1 cellular context compared by ENCODE assay signal in the genomic region with DNA sequence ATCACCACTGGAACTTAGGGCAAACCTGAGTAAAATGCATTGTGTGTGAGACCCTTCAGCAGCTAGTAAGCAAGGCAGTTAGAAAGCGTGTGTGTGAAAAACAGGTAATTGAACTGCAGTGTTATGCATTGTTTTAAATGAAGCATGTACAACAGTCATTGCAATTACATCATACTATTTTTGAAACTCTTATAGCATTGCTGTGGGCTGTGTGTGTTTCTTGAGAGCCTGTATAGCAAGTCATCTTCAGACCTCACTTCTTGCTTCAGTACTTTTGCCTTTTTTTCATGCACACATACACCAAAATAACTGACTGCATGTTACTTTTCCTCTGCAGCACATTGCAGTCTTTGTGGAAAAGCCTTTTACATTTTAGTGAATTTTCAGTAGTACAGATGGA.
TF ChIP-seq lines count a peak whose summit lies in the region.

No MANE protein-coding gene starts in this region.

TF ChIP-seq in K562, 482 proteins besides CTCF, POLR2A, EP300 and RAD21:
- TF ChIP-seq CEBPG (CRISPR knock-in tag; IDR thresholded peaks at IDR 0.05), result no peak
- 0 out of 4 replicates have a peak, but pooled peaks of 1 of the 2 experiments have one; percentile 11 for TF ChIP-seq CEBPG (tag; conservative IDR thresholded peaks at IDR 0.05 in 1 of 2, IDR thresholded peaks at IDR 0.05 in 1 of 2)
- no peak for TF ChIP-seq CHD4 (IDR thresholded peaks at IDR 0.05; ENCODE audit: insufficient read depth, insufficient replicate concordance, low read depth, low read length, poor library complexity, severe bottlenecking)
- TF ChIP-seq RBM22 (IDR thresholded peaks at IDR 0.05; ENCODE audit: low read depth, low read length, poor library complexity, severe bottlenecking), result peak; percentile 27
- TF ChIP-seq, protein P1, sequence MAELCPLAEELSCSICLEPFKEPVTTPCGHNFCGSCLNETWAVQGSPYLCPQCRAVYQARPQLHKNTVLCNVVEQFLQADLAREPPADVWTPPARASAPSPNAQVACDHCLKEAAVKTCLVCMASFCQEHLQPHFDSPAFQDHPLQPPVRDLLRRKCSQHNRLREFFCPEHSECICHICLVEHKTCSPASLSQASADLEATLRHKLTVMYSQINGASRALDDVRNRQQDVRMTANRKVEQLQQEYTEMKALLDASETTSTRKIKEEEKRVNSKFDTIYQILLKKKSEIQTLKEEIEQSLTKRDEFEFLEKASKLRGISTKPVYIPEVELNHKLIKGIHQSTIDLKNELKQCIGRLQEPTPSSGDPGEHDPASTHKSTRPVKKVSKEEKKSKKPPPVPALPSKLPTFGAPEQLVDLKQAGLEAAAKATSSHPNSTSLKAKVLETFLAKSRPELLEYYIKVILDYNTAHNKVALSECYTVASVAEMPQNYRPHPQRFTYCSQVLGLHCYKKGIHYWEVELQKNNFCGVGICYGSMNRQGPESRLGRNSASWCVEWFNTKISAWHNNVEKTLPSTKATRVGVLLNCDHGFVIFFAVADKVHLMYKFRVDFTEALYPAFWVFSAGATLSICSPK (IDR thresholded peaks at IDR 0.05; ENCODE audit: borderline replicate concordance), result no peak
- TF ChIP-seq, protein P2, sequence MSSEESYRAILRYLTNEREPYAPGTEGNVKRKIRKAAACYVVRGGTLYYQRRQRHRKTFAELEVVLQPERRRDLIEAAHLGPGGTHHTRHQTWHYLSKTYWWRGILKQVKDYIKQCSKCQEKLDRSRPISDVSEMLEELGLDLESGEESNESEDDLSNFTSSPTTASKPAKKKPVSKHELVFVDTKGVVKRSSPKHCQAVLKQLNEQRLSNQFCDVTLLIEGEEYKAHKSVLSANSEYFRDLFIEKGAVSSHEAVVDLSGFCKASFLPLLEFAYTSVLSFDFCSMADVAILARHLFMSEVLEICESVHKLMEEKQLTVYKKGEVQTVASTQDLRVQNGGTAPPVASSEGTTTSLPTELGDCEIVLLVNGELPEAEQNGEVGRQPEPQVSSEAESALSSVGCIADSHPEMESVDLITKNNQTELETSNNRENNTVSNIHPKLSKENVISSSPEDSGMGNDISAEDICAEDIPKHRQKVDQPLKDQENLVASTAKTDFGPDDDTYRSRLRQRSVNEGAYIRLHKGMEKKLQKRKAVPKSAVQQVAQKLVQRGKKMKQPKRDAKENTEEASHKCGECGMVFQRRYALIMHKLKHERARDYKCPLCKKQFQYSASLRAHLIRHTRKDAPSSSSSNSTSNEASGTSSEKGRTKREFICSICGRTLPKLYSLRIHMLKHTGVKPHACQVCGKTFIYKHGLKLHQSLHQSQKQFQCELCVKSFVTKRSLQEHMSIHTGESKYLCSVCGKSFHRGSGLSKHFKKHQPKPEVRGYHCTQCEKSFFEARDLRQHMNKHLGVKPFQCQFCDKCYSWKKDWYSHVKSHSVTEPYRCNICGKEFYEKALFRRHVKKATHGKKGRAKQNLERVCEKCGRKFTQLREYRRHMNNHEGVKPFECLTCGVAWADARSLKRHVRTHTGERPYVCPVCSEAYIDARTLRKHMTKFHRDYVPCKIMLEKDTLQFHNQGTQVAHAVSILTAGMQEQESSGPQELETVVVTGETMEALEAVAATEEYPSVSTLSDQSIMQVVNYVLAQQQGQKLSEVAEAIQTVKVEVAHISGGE (CRISPR knock-in tag; IDR thresholded peaks at IDR 0.05), result 0 out of 6 replicates have a peak, but pooled peaks of 1 of the 3 experiments have one; percentile 11
- no peak for TF ChIP-seq TAF7 (tag; IDR thresholded peaks at IDR 0.05)
- TF ChIP-seq, protein P3, sequence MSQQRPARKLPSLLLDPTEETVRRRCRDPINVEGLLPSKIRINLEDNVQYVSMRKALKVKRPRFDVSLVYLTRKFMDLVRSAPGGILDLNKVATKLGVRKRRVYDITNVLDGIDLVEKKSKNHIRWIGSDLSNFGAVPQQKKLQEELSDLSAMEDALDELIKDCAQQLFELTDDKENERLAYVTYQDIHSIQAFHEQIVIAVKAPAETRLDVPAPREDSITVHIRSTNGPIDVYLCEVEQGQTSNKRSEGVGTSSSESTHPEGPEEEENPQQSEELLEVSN (IDR thresholded peaks at IDR 0.05; ENCODE audit: borderline replicate concordance in 1 of 2, extremely low read depth in 1 of 2, insufficient read depth in 1 of 2, insufficient read length in 1 of 2, low read depth in 1 of 2, low read length in 1 of 2, poor library complexity in 1 of 2, severe bottlenecking in 1 of 2), result no peak
- no peak for TF ChIP-seq TCF3 (CRISPR knock-in tag; IDR thresholded peaks at IDR 0.05)
- TF ChIP-seq, protein P4, sequence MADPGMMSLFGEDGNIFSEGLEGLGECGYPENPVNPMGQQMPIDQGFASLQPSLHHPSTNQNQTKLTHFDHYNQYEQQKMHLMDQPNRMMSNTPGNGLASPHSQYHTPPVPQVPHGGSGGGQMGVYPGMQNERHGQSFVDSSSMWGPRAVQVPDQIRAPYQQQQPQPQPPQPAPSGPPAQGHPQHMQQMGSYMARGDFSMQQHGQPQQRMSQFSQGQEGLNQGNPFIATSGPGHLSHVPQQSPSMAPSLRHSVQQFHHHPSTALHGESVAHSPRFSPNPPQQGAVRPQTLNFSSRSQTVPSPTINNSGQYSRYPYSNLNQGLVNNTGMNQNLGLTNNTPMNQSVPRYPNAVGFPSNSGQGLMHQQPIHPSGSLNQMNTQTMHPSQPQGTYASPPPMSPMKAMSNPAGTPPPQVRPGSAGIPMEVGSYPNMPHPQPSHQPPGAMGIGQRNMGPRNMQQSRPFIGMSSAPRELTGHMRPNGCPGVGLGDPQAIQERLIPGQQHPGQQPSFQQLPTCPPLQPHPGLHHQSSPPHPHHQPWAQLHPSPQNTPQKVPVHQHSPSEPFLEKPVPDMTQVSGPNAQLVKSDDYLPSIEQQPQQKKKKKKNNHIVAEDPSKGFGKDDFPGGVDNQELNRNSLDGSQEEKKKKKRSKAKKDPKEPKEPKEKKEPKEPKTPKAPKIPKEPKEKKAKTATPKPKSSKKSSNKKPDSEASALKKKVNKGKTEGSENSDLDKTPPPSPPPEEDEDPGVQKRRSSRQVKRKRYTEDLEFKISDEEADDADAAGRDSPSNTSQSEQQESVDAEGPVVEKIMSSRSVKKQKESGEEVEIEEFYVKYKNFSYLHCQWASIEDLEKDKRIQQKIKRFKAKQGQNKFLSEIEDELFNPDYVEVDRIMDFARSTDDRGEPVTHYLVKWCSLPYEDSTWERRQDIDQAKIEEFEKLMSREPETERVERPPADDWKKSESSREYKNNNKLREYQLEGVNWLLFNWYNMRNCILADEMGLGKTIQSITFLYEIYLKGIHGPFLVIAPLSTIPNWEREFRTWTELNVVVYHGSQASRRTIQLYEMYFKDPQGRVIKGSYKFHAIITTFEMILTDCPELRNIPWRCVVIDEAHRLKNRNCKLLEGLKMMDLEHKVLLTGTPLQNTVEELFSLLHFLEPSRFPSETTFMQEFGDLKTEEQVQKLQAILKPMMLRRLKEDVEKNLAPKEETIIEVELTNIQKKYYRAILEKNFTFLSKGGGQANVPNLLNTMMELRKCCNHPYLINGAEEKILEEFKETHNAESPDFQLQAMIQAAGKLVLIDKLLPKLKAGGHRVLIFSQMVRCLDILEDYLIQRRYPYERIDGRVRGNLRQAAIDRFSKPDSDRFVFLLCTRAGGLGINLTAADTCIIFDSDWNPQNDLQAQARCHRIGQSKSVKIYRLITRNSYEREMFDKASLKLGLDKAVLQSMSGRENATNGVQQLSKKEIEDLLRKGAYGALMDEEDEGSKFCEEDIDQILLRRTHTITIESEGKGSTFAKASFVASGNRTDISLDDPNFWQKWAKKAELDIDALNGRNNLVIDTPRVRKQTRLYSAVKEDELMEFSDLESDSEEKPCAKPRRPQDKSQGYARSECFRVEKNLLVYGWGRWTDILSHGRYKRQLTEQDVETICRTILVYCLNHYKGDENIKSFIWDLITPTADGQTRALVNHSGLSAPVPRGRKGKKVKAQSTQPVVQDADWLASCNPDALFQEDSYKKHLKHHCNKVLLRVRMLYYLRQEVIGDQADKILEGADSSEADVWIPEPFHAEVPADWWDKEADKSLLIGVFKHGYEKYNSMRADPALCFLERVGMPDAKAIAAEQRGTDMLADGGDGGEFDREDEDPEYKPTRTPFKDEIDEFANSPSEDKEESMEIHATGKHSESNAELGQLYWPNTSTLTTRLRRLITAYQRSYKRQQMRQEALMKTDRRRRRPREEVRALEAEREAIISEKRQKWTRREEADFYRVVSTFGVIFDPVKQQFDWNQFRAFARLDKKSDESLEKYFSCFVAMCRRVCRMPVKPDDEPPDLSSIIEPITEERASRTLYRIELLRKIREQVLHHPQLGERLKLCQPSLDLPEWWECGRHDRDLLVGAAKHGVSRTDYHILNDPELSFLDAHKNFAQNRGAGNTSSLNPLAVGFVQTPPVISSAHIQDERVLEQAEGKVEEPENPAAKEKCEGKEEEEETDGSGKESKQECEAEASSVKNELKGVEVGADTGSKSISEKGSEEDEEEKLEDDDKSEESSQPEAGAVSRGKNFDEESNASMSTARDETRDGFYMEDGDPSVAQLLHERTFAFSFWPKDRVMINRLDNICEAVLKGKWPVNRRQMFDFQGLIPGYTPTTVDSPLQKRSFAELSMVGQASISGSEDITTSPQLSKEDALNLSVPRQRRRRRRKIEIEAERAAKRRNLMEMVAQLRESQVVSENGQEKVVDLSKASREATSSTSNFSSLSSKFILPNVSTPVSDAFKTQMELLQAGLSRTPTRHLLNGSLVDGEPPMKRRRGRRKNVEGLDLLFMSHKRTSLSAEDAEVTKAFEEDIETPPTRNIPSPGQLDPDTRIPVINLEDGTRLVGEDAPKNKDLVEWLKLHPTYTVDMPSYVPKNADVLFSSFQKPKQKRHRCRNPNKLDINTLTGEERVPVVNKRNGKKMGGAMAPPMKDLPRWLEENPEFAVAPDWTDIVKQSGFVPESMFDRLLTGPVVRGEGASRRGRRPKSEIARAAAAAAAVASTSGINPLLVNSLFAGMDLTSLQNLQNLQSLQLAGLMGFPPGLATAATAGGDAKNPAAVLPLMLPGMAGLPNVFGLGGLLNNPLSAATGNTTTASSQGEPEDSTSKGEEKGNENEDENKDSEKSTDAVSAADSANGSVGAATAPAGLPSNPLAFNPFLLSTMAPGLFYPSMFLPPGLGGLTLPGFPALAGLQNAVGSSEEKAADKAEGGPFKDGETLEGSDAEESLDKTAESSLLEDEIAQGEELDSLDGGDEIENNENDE (IDR thresholded peaks at IDR 0.05; ENCODE audit: low read depth, low read length), result no peak
- no peak for TF ChIP-seq MTA3 (IDR thresholded peaks at IDR 0.05; ENCODE audit: borderline replicate concordance)
- TF ChIP-seq POLR3A (IDR thresholded peaks at IDR 0.05; ENCODE audit: borderline replicate concordance, extremely low read depth, insufficient read depth, insufficient read length), result no peak
